17 cellular contexts compared by ENCODE assay signal in genomic region chr11:117589024-117589423, GRCh38.
"Had no signal": no experiment of that assay in that cellular context is flagged by ENCODE, and none has a peak within 500 bp of the region (broad histone marks: within the 10 kb centered on the region; RNA-seq: fewer than 3 reads in every experiment).

No MANE protein-coding gene starts in this region.

- H3K36me3 Mint-ChIP-seq: activated CD4-positive, alpha-beta memory T cell treated with anti-CD3 and anti-CD28 coated beads for 36 hours; activated CD8-positive, alpha-beta memory T cell treated with anti-CD3 and anti-CD28 coated beads, Interleukin-2, amount 10 ng/mL, durations not matched to agents 7 days and 5 days; activated naive CD8-positive, alpha-beta T cell; naive B cell; stimulated activated effector memory CD8-positive, alpha-beta T cell treated with anti-CD3 and anti-CD28 coated beads, Interleukin-12 subunit alpha, Interleukin-12 subunit beta, amount 100 ng/mL, for 72 hours had no signal

- H3K9me3 Mint-ChIP-seq: activated CD4-positive, alpha-beta memory T cell treated with anti-CD3 and anti-CD28 coated beads for 36 hours; activated T-cell treated with anti-CD3 and anti-CD28 coated beads, Interleukin-2, amount 50 U/mL, for 4 hours; central memory CD8-positive, alpha-beta T cell; naive B cell; stimulated activated effector memory CD8-positive, alpha-beta T cell treated with anti-CD3 and anti-CD28 coated beads, Interleukin-12 subunit alpha, Interleukin-12 subunit beta, amount 100 ng/mL, for 72 hours had no signal

- H3K27me3 Mint-ChIP-seq: activated naive CD8-positive, alpha-beta T cell had no signal

- ATAC-seq: activated CD4-positive, alpha-beta T cell treated with anti-CD3 and anti-CD28 coated beads for 36 hours; activated CD8-positive, alpha-beta memory T cell treated with anti-CD3 and anti-CD28 coated beads, Interleukin-2, amount 10 ng/mL, durations not matched to agents 7 days and 5 days; activated T-cell treated with anti-CD3 and anti-CD28 coated beads, Interleukin-2, amount 50 U/mL, for 4 hours; body of pancreas; left lobe of liver; pancreas; stimulated activated effector memory CD8-positive, alpha-beta T cell treated with anti-CD3 and anti-CD28 coated beads, Interleukin-12 subunit alpha, Interleukin-12 subunit beta, amount 100 ng/mL, for 72 hours had no signal

- DNase-seq: activated CD4-positive, alpha-beta memory T cell treated with anti-CD3 and anti-CD28 coated beads for 36 hours; activated CD4-positive, alpha-beta T cell treated with anti-CD3 and anti-CD28 coated beads for 36 hours; activated CD8-positive, alpha-beta memory T cell treated with anti-CD3 and anti-CD28 coated beads, Interleukin-2, amount 10 ng/mL, durations not matched to agents 7 days and 5 days; activated gamma-delta T cell; activated T-cell treated with anti-CD3 and anti-CD28 coated beads, Interleukin-2, amount 50 U/mL, for 4 hours; amniotic stem cell; body of pancreas; effector CD8-positive, alpha-beta T cell; esophagus squamous epithelium; naive B cell; pancreas; stimulated activated CD4-positive, alpha-beta T cell treated with anti-CD3 and anti-CD28 coated beads, Interleukin-12 subunit alpha, Interleukin-12 subunit beta, amount 100 ng/mL, for 4 hours; uterus had no signal

- H3K4me1 Mint-ChIP-seq: activated CD4-positive, alpha-beta T cell treated with anti-CD3 and anti-CD28 coated beads for 36 hours; activated CD8-positive, alpha-beta memory T cell treated with anti-CD3 and anti-CD28 coated beads, Interleukin-2, amount 10 ng/mL, durations not matched to agents 7 days and 5 days; central memory CD8-positive, alpha-beta T cell; naive B cell; stimulated activated effector memory CD8-positive, alpha-beta T cell treated with anti-CD3 and anti-CD28 coated beads, Interleukin-12 subunit alpha, Interleukin-12 subunit beta, amount 100 ng/mL, for 72 hours had no signal

- H3K4me3 Mint-ChIP-seq: activated CD4-positive, alpha-beta memory T cell treated with anti-CD3 and anti-CD28 coated beads for 36 hours; activated CD4-positive, alpha-beta T cell treated with anti-CD3 and anti-CD28 coated beads for 36 hours; activated CD8-positive, alpha-beta memory T cell treated with anti-CD3 and anti-CD28 coated beads, Interleukin-2, amount 10 ng/mL, durations not matched to agents 7 days and 5 days; activated naive CD8-positive, alpha-beta T cell; activated T-cell treated with anti-CD3 and anti-CD28 coated beads, Interleukin-2, amount 50 U/mL, for 4 hours; central memory CD8-positive, alpha-beta T cell; naive B cell; stimulated activated effector memory CD8-positive, alpha-beta T cell treated with anti-CD3 and anti-CD28 coated beads, Interleukin-12 subunit alpha, Interleukin-12 subunit beta, amount 100 ng/mL, for 72 hours had no signal

- H3K27ac Mint-ChIP-seq: activated CD4-positive, alpha-beta memory T cell treated with anti-CD3 and anti-CD28 coated beads for 36 hours; activated CD4-positive, alpha-beta T cell treated with anti-CD3 and anti-CD28 coated beads for 36 hours; activated CD8-positive, alpha-beta memory T cell treated with anti-CD3 and anti-CD28 coated beads, Interleukin-2, amount 10 ng/mL, durations not matched to agents 7 days and 5 days; activated naive CD8-positive, alpha-beta T cell; naive B cell; stimulated activated effector memory CD8-positive, alpha-beta T cell treated with anti-CD3 and anti-CD28 coated beads, Interleukin-12 subunit alpha, Interleukin-12 subunit beta, amount 100 ng/mL, for 72 hours had no signal
